ENCODE assay signal across 1 cellular context in genomic region chr18:31243740-31244512, GRCh38.
A peak's percentile ranks its signal among the peaks of the same experiment; 100 is the strongest.
TF ChIP-seq lines count a peak whose summit lies in the region.

No MANE protein-coding gene starts in this region.

TF ChIP-seq in HepG2, 621 proteins besides CTCF, POLR2A, EP300 and RAD21 (continued from another document and continues in another):
- TF ChIP-seq ZNF574 (CRISPR knock-in tag; IDR thresholded peaks at IDR 0.05) (peak; percentile 42; the same call in 1 of the 2 replicates), SOX6 (IDR thresholded peaks at IDR 0.05) (no peak), SOX6 (CRISPR knock-in tag; IDR thresholded peaks at IDR 0.05) (peak; percentile 90), GRHL1 (CRISPR knock-in tag; conservative IDR thresholded peaks at IDR 0.05) (no peak), ZNF383 (CRISPR knock-in tag; IDR thresholded peaks at IDR 0.05; ENCODE audit: borderline replicate concordance) (no peak), MYPOP (CRISPR knock-in tag; IDR thresholded peaks at IDR 0.05) (no peak), ZNF615 (CRISPR knock-in tag; IDR thresholded peaks at IDR 0.05; ENCODE audit: borderline replicate concordance) (no peak), ZNF121 (CRISPR knock-in tag; IDR thresholded peaks at IDR 0.05) (peak; percentile 62; the same call in 1 of the 2 replicates), KAT2B (IDR thresholded peaks at IDR 0.05; ENCODE audit: borderline replicate concordance, low read depth, low read length) (no peak), KDM2A (CRISPR knock-in tag; IDR thresholded peaks at IDR 0.05; ENCODE audit: borderline replicate concordance, low read depth) (0 out of 2 replicates have a peak, but pooled peaks have one; percentile 27), KDM4B (CRISPR knock-in tag; IDR thresholded peaks at IDR 0.05) (peak; percentile 44; the same call in 1 of the 2 replicates), MIER3 (CRISPR knock-in tag; IDR thresholded peaks at IDR 0.05; ENCODE audit: borderline replicate concordance) (peak; percentile 31; the same call in 1 of the 2 replicates), ZNF674 (CRISPR knock-in tag; IDR thresholded peaks at IDR 0.05; ENCODE audit: low read depth) (no peak), ELF4 (CRISPR knock-in tag; IDR thresholded peaks at IDR 0.05; ENCODE audit: borderline replicate concordance) (0 out of 2 replicates have a peak, but pooled peaks have one; percentile 44), ZNF652 (CRISPR knock-in tag; IDR thresholded peaks at IDR 0.05; ENCODE audit: borderline replicate concordance, low read depth) (peak; percentile 21; the same call in 1 of the 2 replicates), ZNF749 (CRISPR knock-in tag; IDR thresholded peaks at IDR 0.05; ENCODE audit: borderline replicate concordance) (no peak), TFE3 (CRISPR knock-in tag; IDR thresholded peaks at IDR 0.05) (peak; percentile 79), CERS6 (CRISPR knock-in tag; IDR thresholded peaks at IDR 0.05) (no peak), ZGPAT (CRISPR knock-in tag; IDR thresholded peaks at IDR 0.05) (peak; percentile 53; the same call in 1 of the 2 replicates), E2F5 (CRISPR knock-in tag; conservative IDR thresholded peaks at IDR 0.05) (no peak), NKX3-1 (CRISPR knock-in tag; IDR thresholded peaks at IDR 0.05) (0 out of 2 replicates have a peak, but pooled peaks have one; percentile 68), SOX5 (CRISPR knock-in tag; IDR thresholded peaks at IDR 0.05; ENCODE audit: borderline replicate concordance) (peak; percentile 91), ZBTB3 (CRISPR knock-in tag; IDR thresholded peaks at IDR 0.05; ENCODE audit: borderline replicate concordance, low read depth) (no peak), PITX1 (CRISPR knock-in tag; IDR thresholded peaks at IDR 0.05) (peak; percentile 46; the same call in 1 of the 2 replicates), HOMEZ (CRISPR knock-in tag; IDR thresholded peaks at IDR 0.05; ENCODE audit: low read depth) (0 out of 2 replicates have a peak, but pooled peaks have one; percentile 65), TAF15 (IDR thresholded peaks at IDR 0.05; ENCODE audit: low read depth, low read length, poor library complexity, severe bottlenecking) (no peak), KLF6 (CRISPR knock-in tag; IDR thresholded peaks at IDR 0.05) (no peak), ZFY (CRISPR knock-in tag; IDR thresholded peaks at IDR 0.05) (peak; percentile 29), MED1 (CRISPR knock-in tag; IDR thresholded peaks at IDR 0.05) (peak; percentile 76), PBX3 (CRISPR knock-in tag; IDR thresholded peaks at IDR 0.05; ENCODE audit: borderline replicate concordance) (no peak), XRCC5 (optimal IDR thresholded peaks at IDR 0.05; ENCODE audit: low read length) (peak; percentile 14), SNAPC5 (CRISPR knock-in tag; IDR thresholded peaks at IDR 0.05; ENCODE audit: borderline replicate concordance) (peak; percentile 52; the same call in 1 of the 2 replicates), JUNB (CRISPR knock-in tag; IDR thresholded peaks at IDR 0.05; ENCODE audit: borderline replicate concordance) (peak; percentile 44; the same call in 1 of the 2 replicates), ZNF629 (CRISPR knock-in tag; conservative IDR thresholded peaks at IDR 0.05) (0 out of 2 replicates have a peak, but pooled peaks have one; percentile 12), THAP8 (CRISPR knock-in tag; IDR thresholded peaks at IDR 0.05; ENCODE audit: borderline replicate concordance) (no peak), ZNF317 (CRISPR knock-in tag; IDR thresholded peaks at IDR 0.05) (peak; percentile 40; the same call in 1 of the 2 replicates), HMGA1 (CRISPR knock-in tag; conservative IDR thresholded peaks at IDR 0.05) (no peak), ZNF224 (CRISPR knock-in tag; IDR thresholded peaks at IDR 0.05) (no peak), RXRB (CRISPR knock-in tag; IDR thresholded peaks at IDR 0.05; ENCODE audit: borderline replicate concordance) (peak; percentile 93), MXI1 (IDR thresholded peaks at IDR 0.05; ENCODE audit: borderline replicate concordance, low read depth, low read length) (0 out of 3 replicates have a peak, but pooled peaks have one; percentile 50), FLYWCH1 (CRISPR knock-in tag; IDR thresholded peaks at IDR 0.05) (no peak), ZNF263 (CRISPR knock-in tag; IDR thresholded peaks at IDR 0.05) (no peak), ZNF280B (CRISPR knock-in tag; IDR thresholded peaks at IDR 0.05; ENCODE audit: borderline replicate concordance) (no peak)
